9 cellular contexts compared by ENCODE assay signal in genomic region chr20:18056174-18057105, GRCh38. TPM values are rescaled to one million over a fixed set of nuclear protein-coding genes. Genes with fewer than 3 reads are reported as not detected.
DNase-seq lines count a peak whose midpoint lies in the region; ATAC-seq, FAIRE-seq and TF ChIP-seq lines count a peak whose summit lies in the region.
"Had no signal": no experiment of that assay in that cellular context is flagged by ENCODE, and none has a peak within 500 bp of the region (broad histone marks: within the 10 kb centered on the region; RNA-seq: fewer than 3 reads in every experiment).

No MANE protein-coding gene starts in this region.

- peaks cover 2% of the 10 kb centered on the region for H3K36me3 Mint-ChIP-seq in activated naive CD4-positive, alpha-beta T cell treated with anti-CD3 and anti-CD28 coated beads, Interleukin-2, amount 50 U/mL, for 24 hours

- H3K4me1 ChIP-seq in suprapubic skin, result peaks cover 42% of the 10 kb centered on the region

- peaks cover 46% of the 10 kb centered on the region for H3K27me3 Mint-ChIP-seq in activated naive CD4-positive, alpha-beta T cell treated with anti-CD3 and anti-CD28 coated beads, Interleukin-2, amount 50 U/mL, for 24 hours

- H3K27ac ChIP-seq in suprapubic skin, result peak overlapping the region; percentile 88

- TF ChIP-seq EP300 in suprapubic skin (IDR thresholded peaks at IDR 0.05), result no peak

- peak overlapping the region; percentile 90 for H3K4me3 ChIP-seq in LNCaP clone FGC (ENCODE audit: low read depth, low read length)
- H3K4me3 ChIP-seq in suprapubic skin, result peak overlapping the region; percentile 60

- no peaks in the 10 kb centered on the region for H3K36me3 ChIP-seq in suprapubic skin

- WGBS in suprapubic skin, result 11% methylated on average over 6 of the region's 104 CpGs

- H3K9me3 Mint-ChIP-seq in activated naive CD4-positive, alpha-beta T cell treated with anti-CD3 and anti-CD28 coated beads, Interleukin-2, amount 50 U/mL, for 24 hours, result no peaks in the 10 kb centered on the region

- no peak for FAIRE-seq in RCC 7860 (lab: Jason Lieb, UNC)
- FAIRE-seq: islet of Langerhans had no signal

- H3K4me1 Mint-ChIP-seq in activated naive CD4-positive, alpha-beta T cell treated with anti-CD3 and anti-CD28 coated beads, Interleukin-2, amount 50 U/mL, for 24 hours, result peaks cover 11% of the 10 kb centered on the region

- H3K27ac Mint-ChIP-seq in activated naive CD4-positive, alpha-beta T cell treated with anti-CD3 and anti-CD28 coated beads, Interleukin-2, amount 50 U/mL, for 24 hours, result no peak overlapping the region

- peaks cover 76% of the 10 kb centered on the region for H3K27me3 ChIP-seq in suprapubic skin

- peak overlapping the region; percentile 69 for H3K4me3 Mint-ChIP-seq in activated naive CD4-positive, alpha-beta T cell treated with anti-CD3 and anti-CD28 coated beads, Interleukin-2, amount 50 U/mL, for 24 hours

- no peak for ATAC-seq in GM21786 (IDR thresholded peaks at IDR 0.05; ENCODE audit: unreplicated experiment)

- no peaks in the 10 kb centered on the region for H3K9me3 ChIP-seq in suprapubic skin

- TF ChIP-seq POLR2A in suprapubic skin (IDR thresholded peaks at IDR 0.05), result no peak

- peak; percentile 92 for DNase-seq in COLO668 (lab: John Stamatoyannopoulos, UW; ENCODE audit: unreplicated experiment)
- DNase-seq in LNCaP clone FGC (ENCODE audit: low read depth), result no peak
- peak; percentile 6 for DNase-seq in iris pigment epithelial cell (ENCODE audit: low read depth)
- no peak for DNase-seq in suprapubic skin (ENCODE audit: low spot score in 2 of 2)
- DNase-seq in stimulated activated CD4-positive, alpha-beta T cell treated with anti-CD3 and anti-CD28 coated beads, Interleukin-2, amount 100 ng/mL, for 48 hours, result no peak
- no peak for DNase-seq in RCC 7860 (ENCODE audit: low spot score)

- TF ChIP-seq CTCF in LNCaP clone FGC (IDR thresholded peaks at IDR 0.05; ENCODE audit: control insufficient read depth, extremely low read depth, insufficient read depth), result no peak
- TF ChIP-seq CTCF in suprapubic skin (IDR thresholded peaks at IDR 0.05), result no peak

RNA-seq across cellular contexts. Expression of gene OVOL2, which starts 1.3 kb away (rescaled TPM):
- total RNA-seq in suprapubic skin, result 10 to 100 TPM; 16.9 to 53.8 (median 24.8) TPM

Comparison
In these comparisons a context has a peak if more than half of its experiments do, and no peak if none do; other contexts are left out.
1. DNase-seq: peak in COLO668 (single experiment) and iris pigment epithelial cell (single experiment); none in LNCaP clone FGC (single experiment), suprapubic skin (0 of 2), stimulated activated CD4-positive, alpha-beta T cell treated with anti-CD3 and anti-CD28 coated beads, Interleukin-2, amount 100 ng/mL, for 48 hours (0 of 2) and RCC 7860 (single experiment).